ENCODE assay signal across 8 cellular contexts in genomic region chr1:36384542-36385409, GRCh38. TPM values are rescaled to one million over a fixed set of nuclear protein-coding genes. Genes with fewer than 3 reads are reported as not detected.
DNase-seq lines count a peak whose midpoint lies in the region; ATAC-seq and TF ChIP-seq lines count a peak whose summit lies in the region.

No MANE protein-coding gene starts in this region.

- CTCF ChIA-PET in activated CD8-positive, alpha-beta T cell treated with anti-CD3 and anti-CD28 coated beads, Interleukin-2, amount 10 ng/mL, durations not matched to agents 7 days and 5 days (lab: Charles Lee): interaction anchor here (0.6 to 2.2 kb wide), 11 partner anchors 12 to 235 kb away, joined by 3 to 18 read pairs (median 4); partner anchors contain the start of genes LSM10, SH3D21 and TRAPPC3

- no peak for ATAC-seq in activated CD8-positive, alpha-beta T cell treated with anti-CD3 and anti-CD28 coated beads, Interleukin-2, amount 10 ng/mL, durations not matched to agents 7 days and 5 days
- ATAC-seq in esophagus mucosa (peak; percentile 1), HG03354 (IDR thresholded peaks at IDR 0.05; ENCODE audit: poor library complexity, severe bottlenecking, unreplicated experiment) (no peak)

- peak overlapping the region; percentile 86 for H3K4me3 Mint-ChIP-seq in activated CD8-positive, alpha-beta T cell treated with anti-CD3 and anti-CD28 coated beads, Interleukin-2, amount 10 ng/mL, durations not matched to agents 7 days and 5 days
- peak overlapping the region; percentile 92 for H3K4me3 Mint-ChIP-seq in type B pancreatic cell

- no peaks in the 10 kb centered on the region for H3K9me3 Mint-ChIP-seq in activated CD8-positive, alpha-beta T cell treated with anti-CD3 and anti-CD28 coated beads, Interleukin-2, amount 10 ng/mL, durations not matched to agents 7 days and 5 days (ENCODE audit: insufficient read depth)
- no peaks in the 10 kb centered on the region for H3K9me3 Mint-ChIP-seq in type B pancreatic cell

- H3K9me3 ChIP-seq in muscle layer of duodenum (ENCODE audit: control insufficient read depth in 1 of 2, low read length in 2 of 2): no peaks in the 10 kb centered on the region

- peaks cover 0 to 22% of the 10 kb centered on the region in 2 donors for H3K36me3 ChIP-seq in muscle layer of duodenum (ENCODE audit: control insufficient read depth in 1 of 2, insufficient read depth in 2 of 2, low read length in 2 of 2)

- H3K4me3 ChIP-seq in muscle layer of duodenum (ENCODE audit: low read depth in 1 of 2, low read length in 2 of 2): peak overlapping the region; percentile 86 to 92

- peak; percentile 31 for DNase-seq in activated naive CD4-positive, alpha-beta T cell treated with Interleukin-2 at 50 U/mL for 16 hours
- DNase-seq in activated naive CD4-positive, alpha-beta T cell (lab: John Stamatoyannopoulos, UW): no peak
- DNase-seq in NCI-H226 (peak; percentile 33), type B pancreatic cell (ENCODE audit: extremely low spot score, unreplicated experiment) (no peak)
- DNase-seq in activated CD8-positive, alpha-beta T cell treated with anti-CD3 and anti-CD28 coated beads, Interleukin-2, amount 10 ng/mL, durations not matched to agents 7 days and 5 days: peak; percentile 58

- H3K36me3 Mint-ChIP-seq in activated CD8-positive, alpha-beta T cell treated with anti-CD3 and anti-CD28 coated beads, Interleukin-2, amount 10 ng/mL, durations not matched to agents 7 days and 5 days (ENCODE audit: low read depth): peaks cover 22% of the 10 kb centered on the region
- no peaks in the 10 kb centered on the region for H3K36me3 Mint-ChIP-seq in type B pancreatic cell

- H3K27me3 Mint-ChIP-seq in activated CD8-positive, alpha-beta T cell treated with anti-CD3 and anti-CD28 coated beads, Interleukin-2, amount 10 ng/mL, durations not matched to agents 7 days and 5 days (ENCODE audit: low read depth): no peaks in the 10 kb centered on the region
- no peaks in the 10 kb centered on the region for H3K27me3 Mint-ChIP-seq in type B pancreatic cell

- POLR2A ChIA-PET in activated CD8-positive, alpha-beta T cell treated with anti-CD3 and anti-CD28 coated beads, Interleukin-2, amount 10 ng/mL, durations not matched to agents 7 days and 5 days (lab: Charles Lee): interaction anchor here (0.8 to 5.9 kb wide), 6 partner anchors 13 to 235 kb away, joined by 3 to 59 read pairs (median 6); partner anchors contain the start of genes LSM10 and TRAPPC3

- peaks cover 57% of the 10 kb centered on the region for H3K4me1 Mint-ChIP-seq in activated CD8-positive, alpha-beta T cell treated with anti-CD3 and anti-CD28 coated beads, Interleukin-2, amount 10 ng/mL, durations not matched to agents 7 days and 5 days (ENCODE audit: low read depth)
- peaks cover 50% of the 10 kb centered on the region for H3K4me1 Mint-ChIP-seq in type B pancreatic cell (ENCODE audit: unreplicated experiment)

- peak overlapping the region; percentile 92 for H3K27ac ChIP-seq in muscle layer of duodenum (ENCODE audit: low read length)

- H3K27ac Mint-ChIP-seq in activated CD8-positive, alpha-beta T cell treated with anti-CD3 and anti-CD28 coated beads, Interleukin-2, amount 10 ng/mL, durations not matched to agents 7 days and 5 days: peak overlapping the region; percentile 93
- H3K27ac Mint-ChIP-seq in type B pancreatic cell: peak overlapping the region; percentile 97

- peaks cover 33 to 56% of the 10 kb centered on the region in 2 donors for H3K4me1 ChIP-seq in muscle layer of duodenum (ENCODE audit: control insufficient read depth in 1 of 2, insufficient read depth in 2 of 2, low read length in 2 of 2)

- H3K27me3 ChIP-seq in muscle layer of duodenum (ENCODE audit: low read depth, low read length): no peaks in the 10 kb centered on the region

- no peak for TF ChIP-seq CTCF in type B pancreatic cell (conservative IDR thresholded peaks at IDR 0.05)

RNA-seq across cellular contexts. Expression of gene STK40, which starts 0.9 kb away (rescaled TPM):
- 10 to 100 TPM; 69.7 to 72.4 TPM for total RNA-seq in activated CD8-positive, alpha-beta T cell treated with anti-CD3 and anti-CD28 coated beads, Interleukin-2, amount 10 ng/mL, durations not matched to agents 7 days and 5 days
- total RNA-seq in esophagus mucosa (31.8 TPM), type B pancreatic cell (ENCODE audit: low replicate concordance) (58.5 and 59.5 TPM in 2 replicates)

RNA-seq across cellular contexts. Expression of gene LSM10, which starts 12.9 kb away (rescaled TPM):
- total RNA-seq in activated CD8-positive, alpha-beta T cell treated with anti-CD3 and anti-CD28 coated beads, Interleukin-2, amount 10 ng/mL, durations not matched to agents 7 days and 5 days: 10 to 100 TPM; 44.7 to 47.5 TPM
- total RNA-seq in esophagus mucosa: 22.7 TPM
- 32.3 and 36.4 TPM in 2 replicates for total RNA-seq in type B pancreatic cell (ENCODE audit: low replicate concordance)

Comparison
In these comparisons a context has a peak if more than half of its experiments do, and no peak if none do; other contexts are left out.
1. DNase-seq: peak in activated naive CD4-positive, alpha-beta T cell treated with Interleukin-2 at 50 U/mL for 16 hours (single experiment), NCI-H226 (single experiment) and activated CD8-positive, alpha-beta T cell treated with anti-CD3 and anti-CD28 coated beads, Interleukin-2, amount 10 ng/mL, durations not matched to agents 7 days and 5 days (single experiment); none in activated naive CD4-positive, alpha-beta T cell (0 of 4) and type B pancreatic cell (single experiment).